18 cellular contexts compared by ENCODE assay signal in genomic region chr16:12289175-12290063, GRCh38.
DNase-seq lines count a peak whose midpoint lies in the region; ATAC-seq and TF ChIP-seq lines count a peak whose summit lies in the region.
"Had no signal": no experiment of that assay in that cellular context is flagged by ENCODE, and none has a peak within 500 bp of the region (broad histone marks: within the 10 kb centered on the region; RNA-seq: fewer than 3 reads in every experiment).

No MANE protein-coding gene starts in this region.

- H3K36me3 ChIP-seq in OCI-LY7 (ENCODE audit: insufficient read depth, low read length) (peaks cover 16% of the 10 kb centered on the region), liver (ENCODE audit: control insufficient read depth in 4 of 4, insufficient read depth in 3 of 4, low read depth in 1 of 4, low read length in 3 of 4) (no peaks in the 10 kb centered on the region), spleen (peaks cover 0 to 13% (median 0%) of the 10 kb centered on the region in 6 donors)
- H3K36me3 ChIP-seq: HAP-1, sigmoid colon, thyroid gland had no signal

- TF ChIP-seq RAD21 in liver (IDR thresholded peaks at IDR 0.05), result no peak

- H3K9ac ChIP-seq in liver (ENCODE audit: low read depth in 1 of 2, low read length in 2 of 2), result no peak overlapping the region

- CTCF ChIA-PET in OCI-LY7 (lab: Charles Lee; ENCODE audit: unreplicated experiment), result no interaction called here

- no peak for ATAC-seq in HG03039 (IDR thresholded peaks at IDR 0.05; ENCODE audit: unreplicated experiment)
- ATAC-seq: A549 had no signal

- no TSS peak for BruUV-seq in OCI-LY7 (replicated peaks; lab: Mats Ljungman, UMichigan)

- intact Hi-C loops in OCI-LY7 (cut with micrococcal nuclease; ENCODE audit: unreplicated experiment) (loop anchor here (10.0 kb wide), 1 partner anchor 255 kb away; no protein-coding TSS in a partner anchor), spleen (cut with DNase I; ENCODE audit: low total_unique reads) (loop anchor here (10.0 kb wide), 1 partner anchor 55 kb away; no protein-coding TSS in a partner anchor)

- POLR2A ChIA-PET in OCI-LY7 (lab: Charles Lee), result interaction anchor here (0.6 to 2.1 kb wide), 6 partner anchors 22 to 243 kb away, joined by 3 to 10 read pairs (median 4); no protein-coding TSS in a partner anchor

- H3K27ac ChIP-seq in OCI-LY7 (ENCODE audit: low read depth, low read length, poor library complexity, severe bottlenecking) (peak overlapping the region; percentile 95), liver (ENCODE audit: low read depth in 1 of 2, low read length in 2 of 2) (peak overlapping the region in 1 of 2 donors; percentile 37), spleen (peak overlapping the region in 6 of 8 donors; percentile 13 to 75 (median 58))
- H3K27ac ChIP-seq: A549, sigmoid colon, thyroid gland had no signal

- in situ Hi-C loops in KBM-7 (cut with MboI; ENCODE audit: low pct_unique_long_range_greater_than_20kb, low sequenced_read_pairs), result no loop called here

- H3K27me3 ChIP-seq in liver (ENCODE audit: control insufficient read depth in 4 of 4, insufficient read depth in 4 of 4, low read length in 3 of 4), result no peaks in the 10 kb centered on the region
- no peaks in the 10 kb centered on the region for H3K27me3 ChIP-seq in spleen (replicated peaks in 1 of 7)
- H3K27me3 ChIP-seq: sigmoid colon, thyroid gland had no signal

- H4K20me1 ChIP-seq in OCI-LY7 (ENCODE audit: insufficient read depth, low read length), result no peaks in the 10 kb centered on the region

- H3K4me1 ChIP-seq in OCI-LY7 (ENCODE audit: insufficient read depth, low read length, poor library complexity, severe bottlenecking), result peaks cover 93% of the 10 kb centered on the region
- no peaks in the 10 kb centered on the region for H3K4me1 ChIP-seq in liver (ENCODE audit: control insufficient read depth in 4 of 4, insufficient read depth in 4 of 4, low read length in 3 of 4)
- H3K4me1 ChIP-seq in spleen, result peaks cover 0 to 28% (median 10%) of the 10 kb centered on the region in 6 donors
- H3K4me1 ChIP-seq: A549, HAP-1, sigmoid colon, thyroid gland had no signal

- 68% methylated on average over 20 of the region's 20 CpGs for WGBS in liver
- WGBS in spleen, 5 donors, result 62 to 70% (median 64%) methylated on average over 20 of the region's 20 CpGs

- no peaks in the 10 kb centered on the region for H3K9me2 ChIP-seq in OCI-LY7 (ENCODE audit: insufficient read depth, low read length)

- no peak for TF ChIP-seq POLR2A in spleen (IDR thresholded peaks at IDR 0.05)

- TF ChIP-seq CTCF in OCI-LY7 (conservative IDR thresholded peaks at IDR 0.05; ENCODE audit: low read length) (no peak), liver (IDR thresholded peaks at IDR 0.05; ENCODE audit: low read depth, low read length, missing input control) (no peak), spleen (IDR thresholded peaks at IDR 0.05 in 8 of 11, conservative IDR thresholded peaks at IDR 0.05 in 3 of 11) (no peak)

- H3K9me3 ChIP-seq in OCI-LY7 (ENCODE audit: low read length) (peaks cover 14% of the 10 kb centered on the region), liver (ENCODE audit: control insufficient read depth in 4 of 4, low read length in 3 of 4) (no peaks in the 10 kb centered on the region), spleen (peaks cover 0 to 17% (median 2%) of the 10 kb centered on the region in 8 donors)
- H3K9me3 ChIP-seq: A549, HAP-1, thyroid gland had no signal

- DNase-seq in NCI-H2029 treated with DMSO at 0.1 percent for 48 hours (lab: John Stamatoyannopoulos, UW), result peak; percentile 42
- no peak for DNase-seq in NCI-H2029 (lab: John Stamatoyannopoulos, UW)
- DNase-seq in OCI-LY7 (ENCODE audit: low spot score), result peak; percentile 51
- no peak for DNase-seq in spleen
- no peak for DNase-seq in activated CD4-positive, alpha-beta T cell treated with anti-CD3 and anti-CD28 coated beads for 48 hours
- no peak for DNase-seq in KBM-7
- DNase-seq: activated CD4-positive, alpha-beta T cell treated with anti-CD3 and anti-CD28 coated beads, Interleukin-2, amount 50 U/mL, for 48 hours; activated naive CD8-positive, alpha-beta T cell treated with anti-CD3 and anti-CD28 coated beads for 36 hours; activated T-cell treated with anti-CD3 and anti-CD28 coated beads, Interleukin-2, amount 50 U/mL, for 48 hours; CD4-positive, alpha-beta T cell; effector CD8-positive, alpha-beta T cell; sigmoid colon; stimulated activated CD4-positive, alpha-beta T cell treated with anti-CD3 and anti-CD28 coated beads, Interleukin-4, amount 100 ng/mL, for 24 hours; thyroid gland had no signal

- H3K4me3 ChIP-seq in OCI-LY7 (ENCODE audit: low read depth, low read length, poor library complexity, severe bottlenecking), result no peak overlapping the region
- no peak overlapping the region for H3K4me3 ChIP-seq in liver (ENCODE audit: low read depth in 1 of 3, low read length in 3 of 3)
- H3K4me3 ChIP-seq in spleen, result no peak overlapping the region
- H3K4me3 ChIP-seq: A549, HAP-1, sigmoid colon, thyroid gland had no signal

- H3K79me2 ChIP-seq in OCI-LY7 (ENCODE audit: insufficient read depth, low read depth, low read length), result peaks cover 11% of the 10 kb centered on the region; the same call in 1 of the 2 replicates

- H3K4me2 ChIP-seq in OCI-LY7 (ENCODE audit: low read length), result peak overlapping the region; percentile 59
- H3K4me2 ChIP-seq: A549 had no signal

- H2AFZ ChIP-seq in OCI-LY7 (ENCODE audit: low read length), result peak overlapping the region; percentile 13; the same call in 1 of the 2 replicates

TF ChIP-seq in liver, 16 proteins besides CTCF, POLR2A, EP300 and RAD21:
- TF ChIP-seq NR2F2 (IDR thresholded peaks at IDR 0.05), result peak; percentile 47
- TF ChIP-seq JUND (IDR thresholded peaks at IDR 0.05), result no peak

Comparison
In these comparisons a context has a peak if more than half of its experiments do, and no peak if none do; other contexts are left out.
1. DNase-seq: peak in NCI-H2029 treated with DMSO at 0.1 percent for 48 hours (single experiment) and OCI-LY7 (single experiment); none in NCI-H2029 (single experiment), spleen (single experiment), activated CD4-positive, alpha-beta T cell treated with anti-CD3 and anti-CD28 coated beads for 48 hours (single experiment) and KBM-7 (single experiment).